ENCODE assay signal across 23 cellular contexts in the genomic region with DNA sequence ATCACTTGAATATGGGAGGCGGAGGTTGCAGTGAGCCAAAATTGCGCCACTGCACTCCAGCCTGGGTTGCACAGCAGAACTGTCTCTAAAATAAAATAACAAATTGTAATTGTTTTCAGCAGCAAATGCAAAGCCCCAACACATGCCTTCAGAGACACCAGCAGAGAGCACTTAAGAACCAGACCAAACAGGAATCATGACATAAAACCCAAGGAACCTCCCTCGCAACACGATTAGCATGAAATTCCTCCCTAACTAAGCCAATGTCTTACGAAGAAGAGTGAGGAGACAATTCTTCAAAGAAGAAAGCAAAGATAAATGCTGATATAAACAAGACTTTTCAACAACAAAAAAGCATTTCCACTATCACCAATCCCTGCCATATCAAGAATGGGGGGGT.
"Had no signal": no experiment of that assay in that cellular context is flagged by ENCODE, and none has a peak within 500 bp of the region (broad histone marks: within the 10 kb centered on the region; RNA-seq: fewer than 3 reads in every experiment).

No MANE protein-coding gene starts in this region.

- H3K27me3 Mint-ChIP-seq: activated naive CD4-positive, alpha-beta T cell treated with anti-CD3 and anti-CD28 coated beads, Interleukin-2, amount 10 ng/mL, durations not matched to agents 7 days and 5 days; naive thymus-derived CD8-positive, alpha-beta T cell; stimulated activated naive B cell treated with anti-CD40 and anti-IgM and Interleukin-4, amounts not matched to agents 10 μg/mL and 1 μg/mL and 100 μg/mL, for 72 hours; type B pancreatic cell had no signal

- H3K9me3 Mint-ChIP-seq: activated naive CD4-positive, alpha-beta T cell treated with anti-CD3 and anti-CD28 coated beads, Interleukin-2, amount 10 ng/mL, durations not matched to agents 7 days and 5 days; activated T-cell treated with anti-CD3 and anti-CD28 coated beads, Interleukin-2, amount 50 U/mL, for 72 hours; naive thymus-derived CD8-positive, alpha-beta T cell; stimulated activated naive B cell treated with anti-CD40 and anti-IgM and Interleukin-4, amounts not matched to agents 10 μg/mL and 1 μg/mL and 100 μg/mL, for 72 hours; T-helper 2 cell treated with Interferon-gamma antibody and Interleukin-4, amounts not matched to agents 5 μg/mL and 100 μg/mL, for 36 hours; type B pancreatic cell had no signal

- H3K4me2 ChIP-seq: smooth muscle cell had no signal

- DNase-seq: activated CD4-positive, alpha-beta T cell treated with anti-CD3 and anti-CD28 coated beads for 1 hour; activated CD4-positive, alpha-beta T cell treated with anti-CD3 and anti-CD28 coated beads, Interleukin-2, amount 50 U/mL, for 1 hour; activated CD8-positive, alpha-beta memory T cell treated with anti-CD3 and anti-CD28 coated beads for 24 hours; activated CD8-positive, alpha-beta memory T cell treated with anti-CD3 and anti-CD28 coated beads, Interleukin-2, amount 50 U/mL, for 48 hours; activated effector memory CD4-positive, alpha-beta T cell treated with Interleukin-2 at 50 U/mL for 16 hours; activated naive CD4-positive, alpha-beta T cell treated with anti-CD3 and anti-CD28 coated beads, Interleukin-2, amount 10 ng/mL, durations not matched to agents 7 days and 5 days; activated T-cell treated with anti-CD3 and anti-CD28 coated beads, Interleukin-2, amount 50 U/mL, for 72 hours; cerebellar nuclear complex; heart left ventricle; kidney glomerular epithelial cell; left lung; naive thymus-derived CD8-positive, alpha-beta T cell; retina; sigmoid colon; stimulated activated CD4-positive, alpha-beta T cell treated with anti-CD3 and anti-CD28 coated beads, Interleukin-15, amount 100 ng/mL, for 24 hours; stimulated activated naive B cell treated with anti-CD40 and anti-IgM and Interleukin-4, amounts not matched to agents 10 μg/mL and 1 μg/mL and 100 μg/mL, for 72 hours; WERI-Rb-1 had no signal

- H3K27ac Mint-ChIP-seq: activated naive CD4-positive, alpha-beta T cell treated with anti-CD3 and anti-CD28 coated beads, Interleukin-2, amount 10 ng/mL, durations not matched to agents 7 days and 5 days; activated T-cell treated with anti-CD3 and anti-CD28 coated beads, Interleukin-2, amount 50 U/mL, for 72 hours; stimulated activated naive B cell treated with anti-CD40 and anti-IgM and Interleukin-4, amounts not matched to agents 10 μg/mL and 1 μg/mL and 100 μg/mL, for 72 hours; T-helper 2 cell treated with Interferon-gamma antibody and Interleukin-4, amounts not matched to agents 5 μg/mL and 100 μg/mL, for 36 hours; type B pancreatic cell had no signal

- H3K9me3 ChIP-seq: heart left ventricle, left lung, sigmoid colon, vagina had no signal

- H3K4me1 ChIP-seq: heart left ventricle, left lung, sigmoid colon, vagina had no signal

- H3K4me3 Mint-ChIP-seq: activated naive CD4-positive, alpha-beta T cell treated with anti-CD3 and anti-CD28 coated beads, Interleukin-2, amount 10 ng/mL, durations not matched to agents 7 days and 5 days; activated T-cell treated with anti-CD3 and anti-CD28 coated beads, Interleukin-2, amount 50 U/mL, for 72 hours; naive thymus-derived CD8-positive, alpha-beta T cell; stimulated activated naive B cell treated with anti-CD40 and anti-IgM and Interleukin-4, amounts not matched to agents 10 μg/mL and 1 μg/mL and 100 μg/mL, for 72 hours; T-helper 2 cell treated with Interferon-gamma antibody and Interleukin-4, amounts not matched to agents 5 μg/mL and 100 μg/mL, for 36 hours; type B pancreatic cell had no signal

- ATAC-seq: activated T-cell treated with anti-CD3 and anti-CD28 coated beads, Interleukin-2, amount 50 U/mL, for 72 hours; heart left ventricle; left lung; naive thymus-derived CD8-positive, alpha-beta T cell; stimulated activated naive B cell treated with anti-CD40 and anti-IgM and Interleukin-4, amounts not matched to agents 10 μg/mL and 1 μg/mL and 100 μg/mL, for 72 hours had no signal

- H3K27me3 ChIP-seq: heart left ventricle, left lung, sigmoid colon, vagina had no signal

- H3K4me3 ChIP-seq: coronary artery, heart left ventricle, left lung, lung, sigmoid colon, smooth muscle cell, vagina had no signal

- H3K27ac ChIP-seq: coronary artery, heart left ventricle, left lung, sigmoid colon, vagina, WERI-Rb-1 had no signal
